19 cellular contexts compared by ENCODE assay signal in the genomic region with DNA sequence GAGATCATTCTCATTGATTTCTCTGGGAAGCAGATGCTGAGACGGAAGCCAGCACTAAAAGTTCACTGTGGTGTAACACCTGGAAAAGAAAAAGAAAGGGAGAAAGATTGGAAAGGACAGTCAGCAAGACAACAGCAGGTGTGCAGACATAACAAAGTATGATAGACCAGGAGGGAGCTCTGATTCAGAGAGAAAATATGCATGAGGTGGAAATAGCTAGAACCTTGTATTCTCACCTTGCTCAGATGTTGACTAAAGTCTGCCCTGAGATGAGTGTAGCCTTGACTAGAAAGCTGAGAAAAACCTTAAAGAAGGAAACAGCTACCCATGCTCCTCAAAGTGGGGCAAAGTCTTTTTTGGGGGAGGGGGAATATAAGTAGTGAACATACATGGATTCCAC.
DNase-seq lines count a peak whose midpoint lies in the region; ATAC-seq and TF ChIP-seq lines count a peak whose summit lies in the region.
"Had no signal": no experiment of that assay in that cellular context is flagged by ENCODE, and none has a peak within 500 bp of the region (broad histone marks: within the 10 kb centered on the region; RNA-seq: fewer than 3 reads in every experiment).

No MANE protein-coding gene starts in this region.

- H3K4me3 ChIP-seq in DND-41 (ENCODE audit: low read depth in 1 of 2, low read length in 2 of 2) (no peak overlapping the region), RWPE2 (ENCODE audit: severe bottlenecking) (no peak overlapping the region), breast epithelium (no peak overlapping the region)
- H3K4me3 ChIP-seq: BLaER1 treated with 17β-estradiol and CSF1 and Interleukin-3, amounts not matched to agents 10 nM and 100 nM; GM23338 had no signal

- peak overlapping the region; percentile 53; the same call in 1 of the 2 replicates for H3K27ac ChIP-seq in DND-41 (ENCODE audit: low read length)
- no peak overlapping the region for H3K27ac ChIP-seq in RWPE2 (ENCODE audit: poor library complexity, severe bottlenecking)
- no peak overlapping the region for H3K27ac ChIP-seq in foreskin keratinocyte
- H3K27ac ChIP-seq in breast epithelium = no peak overlapping the region
- H3K27ac ChIP-seq: 22Rv1; BLaER1 treated with 17β-estradiol and CSF1 and Interleukin-3, amounts not matched to agents 10 nM and 100 nM had no signal

- ATAC-seq in DND-41 (ENCODE audit: insufficient read depth, low read depth) (peak; percentile 18; the same call in 1 of the 3 replicates), RWPE2 (ENCODE audit: low read depth) (peak; percentile 48; the same call in 1 of the 3 replicates), foreskin keratinocyte (peak; percentile 75)
- ATAC-seq: GM23338, HCT116 had no signal

- no peak overlapping the region for H3K4me2 ChIP-seq in DND-41 (ENCODE audit: insufficient read depth, low read length)
- H3K4me2 ChIP-seq: BLaER1 treated with 17β-estradiol and CSF1 and Interleukin-3, amounts not matched to agents 10 nM and 100 nM; GM23338 had no signal

- H3K27me3 ChIP-seq in DND-41 (ENCODE audit: insufficient read depth, low read length, poor library complexity) (no peaks in the 10 kb centered on the region), RWPE2 (ENCODE audit: insufficient read depth, poor library complexity, severe bottlenecking) (no peaks in the 10 kb centered on the region), foreskin keratinocyte (no peaks in the 10 kb centered on the region), breast epithelium (no peaks in the 10 kb centered on the region)
- H3K27me3 ChIP-seq: BE2C; BLaER1 treated with 17β-estradiol and CSF1 and Interleukin-3, amounts not matched to agents 10 nM and 100 nM had no signal

- peaks cover 65% of the 10 kb centered on the region for H3K4me1 ChIP-seq in DND-41 (ENCODE audit: insufficient read depth, low read length)
- H3K4me1 ChIP-seq in RWPE2 (ENCODE audit: insufficient read depth, poor library complexity, severe bottlenecking) = no peaks in the 10 kb centered on the region
- H3K4me1 ChIP-seq in foreskin keratinocyte = no peaks in the 10 kb centered on the region
- no peaks in the 10 kb centered on the region for H3K4me1 ChIP-seq in breast epithelium
- H3K4me1 ChIP-seq: BE2C; BLaER1 treated with 17β-estradiol and CSF1 and Interleukin-3, amounts not matched to agents 10 nM and 100 nM had no signal

- H3K79me2 ChIP-seq in DND-41 (ENCODE audit: insufficient read depth, low read length) = peaks cover 93% of the 10 kb centered on the region

- H2AFZ ChIP-seq in DND-41 (ENCODE audit: low read depth, low read length) = no peak overlapping the region
- H2AFZ ChIP-seq: GM23338 had no signal

- H3K36me3 ChIP-seq in DND-41 (ENCODE audit: insufficient read depth, low read length) (peaks cover 86% of the 10 kb centered on the region), RWPE2 (ENCODE audit: low read depth) (no peaks in the 10 kb centered on the region), breast epithelium (no peaks in the 10 kb centered on the region)
- H3K36me3 ChIP-seq: BE2C; BLaER1 treated with 17β-estradiol and CSF1 and Interleukin-3, amounts not matched to agents 10 nM and 100 nM had no signal

- no peak overlapping the region for H3K9ac ChIP-seq in DND-41 (ENCODE audit: low read depth, low read length)
- H3K9ac ChIP-seq: BLaER1 treated with 17β-estradiol and CSF1 and Interleukin-3, amounts not matched to agents 10 nM and 100 nM had no signal

- H3K9me3 ChIP-seq in DND-41 (ENCODE audit: insufficient read depth, low read length, severe bottlenecking) (peaks cover 4% of the 10 kb centered on the region), RWPE2 (ENCODE audit: severe bottlenecking) (no peaks in the 10 kb centered on the region), breast epithelium (no peaks in the 10 kb centered on the region)
- H3K9me3 ChIP-seq: BE2C; BLaER1 treated with 17β-estradiol and CSF1 and Interleukin-3, amounts not matched to agents 10 nM and 100 nM had no signal

- DNase-seq in DND-41 (no peak), RWPE2 (ENCODE audit: low spot score) (no peak), foreskin keratinocyte (peak; percentile 39 to 75), renal cortical epithelial cell (ENCODE audit: low read depth) (peak; percentile 9), breast epithelium (ENCODE audit: low spot score in 2 of 2) (no peak), NCI-H1105 (lab: John Stamatoyannopoulos, UW) (no peak), head of caudate nucleus (no peak)
- DNase-seq: ACHN; AML-193; BE2C; CD4-positive, alpha-beta T cell; CD8-positive, alpha-beta memory T cell; DMS 273 treated with DMSO at 0.1 percent for 48 hours; DMS79; H9 had no signal

- TF ChIP-seq POLR2A in breast epithelium (IDR thresholded peaks at IDR 0.05) = no peak

- intact Hi-C loops in breast epithelium (cut with DNase I; ENCODE audit: low total_unique reads) (loop anchor here (1.0 kb wide), 1 partner anchor 10 kb away; no protein-coding TSS in a partner anchor), head of caudate nucleus (cut with DNase I) (no loop called here)

- TF ChIP-seq CTCF in DND-41 (IDR thresholded peaks at IDR 0.05; ENCODE audit: borderline replicate concordance, extremely low read depth, low read length, poor library complexity, severe bottlenecking) = no peak
- TF ChIP-seq CTCF in RWPE2 (IDR thresholded peaks at IDR 0.05; ENCODE audit: poor library complexity, severe bottlenecking) = no peak
- TF ChIP-seq CTCF in foreskin keratinocyte (conservative IDR thresholded peaks at IDR 0.05) = no peak
- no peak for TF ChIP-seq CTCF in breast epithelium (IDR thresholded peaks at IDR 0.05)

- H4K20me1 ChIP-seq in DND-41 (ENCODE audit: insufficient read depth, low read length) = no peaks in the 10 kb centered on the region
- H4K20me1 ChIP-seq: BLaER1 treated with 17β-estradiol and CSF1 and Interleukin-3, amounts not matched to agents 10 nM and 100 nM had no signal

Comparison
In these comparisons a context has a peak if more than half of its experiments do, and no peak if none do; other contexts are left out.
1. ATAC-seq: peak in every context shown above with its lines; median percentile 75 in foreskin keratinocyte; 48 in RWPE2; 18 in DND-41.
2. DNase-seq: peak in foreskin keratinocyte (2 of 2) and renal cortical epithelial cell (single experiment); none in DND-41 (single experiment), RWPE2 (single experiment), breast epithelium (0 of 2), NCI-H1105 (single experiment) and head of caudate nucleus (0 of 42).